ENCODE assay signal across 32 cellular contexts in the genomic region with DNA sequence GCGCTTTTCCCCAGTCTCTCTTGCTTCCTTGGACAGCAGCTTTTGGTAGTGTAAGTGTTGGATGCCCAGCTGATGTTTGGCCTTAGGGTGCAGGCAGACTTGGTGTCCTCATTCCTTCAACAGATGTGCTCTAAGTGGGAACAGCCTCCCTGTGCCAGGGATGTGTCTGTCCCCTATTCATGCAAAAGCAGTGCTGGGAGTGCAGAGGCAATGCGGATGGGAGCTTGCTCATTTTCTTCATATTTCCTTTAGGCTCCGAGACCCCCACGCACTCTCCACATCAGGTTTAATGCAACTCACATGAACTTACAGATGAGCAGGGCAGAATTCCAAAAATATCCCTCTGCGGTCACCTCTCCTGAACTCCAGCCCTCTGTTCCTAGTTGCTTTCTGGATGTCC.
"Had no signal": no experiment of that assay in that cellular context is flagged by ENCODE, and none has a peak within 500 bp of the region (broad histone marks: within the 10 kb centered on the region; RNA-seq: fewer than 3 reads in every experiment).

No MANE protein-coding gene starts in this region.

- H3K9me3 Mint-ChIP-seq: activated CD8-positive, alpha-beta T cell treated with anti-CD3 and anti-CD28 coated beads for 36 hours; activated naive CD4-positive, alpha-beta T cell treated with anti-CD3 and anti-CD28 coated beads, Interleukin-2, amount 10 ng/mL, durations not matched to agents 7 days and 5 days; activated naive CD4-positive, alpha-beta T cell treated with anti-CD3 and anti-CD28 coated beads, Interleukin-2, amount 50 U/mL, for 72 hours; activated naive CD8-positive, alpha-beta T cell treated with anti-CD3 and anti-CD28 coated beads, Interleukin-2, amount 10 ng/mL, durations not matched to agents 7 days and 5 days; central memory CD8-positive, alpha-beta T cell; dendritic cell treated with granulocyte-macrophage colony-stimulating factor and Interleukin-4, amounts not matched to agents 40 ng/mL and 50 ng/mL, for 4 days; effector memory CD8-positive, alpha-beta T cell; T-helper 2 cell treated with Interferon-gamma antibody and Interleukin-4, amounts not matched to agents 5 μg/mL and 100 μg/mL, for 36 hours had no signal

- H3K4me3 Mint-ChIP-seq: activated B cell treated with CpG ODN at 0.5 μM for 24 hours; activated CD8-positive, alpha-beta T cell treated with anti-CD3 and anti-CD28 coated beads for 36 hours; activated naive CD4-positive, alpha-beta T cell treated with anti-CD3 and anti-CD28 coated beads, Interleukin-2, amount 10 ng/mL, durations not matched to agents 7 days and 5 days; activated naive CD8-positive, alpha-beta T cell treated with anti-CD3 and anti-CD28 coated beads, Interleukin-2, amount 10 ng/mL, durations not matched to agents 7 days and 5 days; brain; central memory CD8-positive, alpha-beta T cell; dendritic cell treated with granulocyte-macrophage colony-stimulating factor and Interleukin-4, amounts not matched to agents 40 ng/mL and 50 ng/mL, for 4 days; effector memory CD8-positive, alpha-beta T cell; T-helper 17 cell; T-helper 2 cell treated with Interferon-gamma antibody and Interleukin-4, amounts not matched to agents 5 μg/mL and 100 μg/mL, for 36 hours had no signal

- H3K27me3 ChIP-seq: ascending aorta, gastrocnemius medialis had no signal

- H3K4me3 ChIP-seq: ascending aorta, breast epithelium, cardiac muscle cell, coronary artery, dorsolateral prefrontal cortex, esophagus muscularis mucosa, gastrocnemius medialis, heart left ventricle had no signal

- H3K36me3 ChIP-seq: ascending aorta, breast epithelium, cardiac muscle cell, esophagus muscularis mucosa, gastrocnemius medialis, heart left ventricle, WERI-Rb-1 had no signal

- H3K27ac Mint-ChIP-seq: activated B cell treated with CpG ODN at 0.5 μM for 24 hours; activated CD8-positive, alpha-beta T cell treated with anti-CD3 and anti-CD28 coated beads for 36 hours; activated naive CD4-positive, alpha-beta T cell treated with anti-CD3 and anti-CD28 coated beads, Interleukin-2, amount 10 ng/mL, durations not matched to agents 7 days and 5 days; activated naive CD4-positive, alpha-beta T cell treated with anti-CD3 and anti-CD28 coated beads, Interleukin-2, amount 50 U/mL, for 72 hours; activated naive CD8-positive, alpha-beta T cell treated with anti-CD3 and anti-CD28 coated beads, Interleukin-2, amount 10 ng/mL, durations not matched to agents 7 days and 5 days; brain; dendritic cell treated with granulocyte-macrophage colony-stimulating factor and Interleukin-4, amounts not matched to agents 40 ng/mL and 50 ng/mL, for 4 days; effector memory CD8-positive, alpha-beta T cell; T-helper 17 cell; T-helper 2 cell treated with Interferon-gamma antibody and Interleukin-4, amounts not matched to agents 5 μg/mL and 100 μg/mL, for 36 hours had no signal

- H3K36me3 Mint-ChIP-seq: activated naive CD4-positive, alpha-beta T cell treated with anti-CD3 and anti-CD28 coated beads, Interleukin-2, amount 10 ng/mL, durations not matched to agents 7 days and 5 days; activated naive CD4-positive, alpha-beta T cell treated with anti-CD3 and anti-CD28 coated beads, Interleukin-2, amount 50 U/mL, for 72 hours; activated naive CD8-positive, alpha-beta T cell treated with anti-CD3 and anti-CD28 coated beads, Interleukin-2, amount 10 ng/mL, durations not matched to agents 7 days and 5 days; brain had no signal

- H3K27me3 Mint-ChIP-seq: activated CD8-positive, alpha-beta T cell treated with anti-CD3 and anti-CD28 coated beads for 36 hours had no signal

- DNase-seq: activated B cell treated with CpG ODN at 0.5 μM for 24 hours; activated CD4-positive, alpha-beta T cell treated with anti-CD3 and anti-CD28 coated beads for 48 hours; activated CD4-positive, alpha-beta T cell treated with anti-CD3 and anti-CD28 coated beads, Interleukin-2, amount 50 U/mL, for 1 hour; activated CD4-positive, alpha-beta T cell treated with anti-CD3 and anti-CD28 coated beads, Interleukin-2, amount 50 U/mL, for 48 hours; activated CD8-positive, alpha-beta T cell treated with anti-CD3 and anti-CD28 coated beads for 36 hours; activated gamma-delta T cell; activated naive CD4-positive, alpha-beta T cell; activated naive CD4-positive, alpha-beta T cell treated with anti-CD3 and anti-CD28 coated beads, Interleukin-2, amount 10 ng/mL, durations not matched to agents 7 days and 5 days; activated naive CD8-positive, alpha-beta T cell treated with anti-CD3 and anti-CD28 coated beads, Interleukin-2, amount 10 ng/mL, durations not matched to agents 7 days and 5 days; activated T-cell treated with anti-CD3 and anti-CD28 coated beads, Interleukin-2, amount 50 U/mL, for 1 hour; dorsolateral prefrontal cortex; effector memory CD8-positive, alpha-beta T cell; erythroblast; foreskin keratinocyte; gastrocnemius medialis; glutamatergic neuron; heart left ventricle; T-helper 1 cell; T-helper 17 cell; T1000; WERI-Rb-1 had no signal

- H3K27ac ChIP-seq: ascending aorta, breast epithelium, cardiac muscle cell, coronary artery, dorsolateral prefrontal cortex, esophagus muscularis mucosa, foreskin keratinocyte, gastrocnemius medialis, heart left ventricle, WERI-Rb-1 had no signal

- ATAC-seq: activated CD4-positive, CD25-positive, alpha-beta regulatory T cell treated with anti-CD3 and anti-CD28 coated beads, Interleukin-2, amount 50 U/mL, for 24 hours; activated CD8-positive, alpha-beta T cell treated with anti-CD3 and anti-CD28 coated beads for 36 hours; activated naive CD4-positive, alpha-beta T cell treated with anti-CD3 and anti-CD28 coated beads, Interleukin-2, amount 50 U/mL, for 72 hours; effector memory CD8-positive, alpha-beta T cell; foreskin keratinocyte; gastrocnemius medialis; heart left ventricle; T-helper 17 cell had no signal

- H3K4me1 ChIP-seq: ascending aorta, breast epithelium, foreskin keratinocyte had no signal

- H3K9me3 ChIP-seq: ascending aorta, breast epithelium, esophagus muscularis mucosa, gastrocnemius medialis, heart left ventricle had no signal
